In genomic region chr2:53511549-53511948, GRCh38 we compare ENCODE assay signal across 23 cellular contexts.
DNase-seq lines count a peak whose midpoint lies in the region; TF ChIP-seq lines count a peak whose summit lies in the region.
"Had no signal": no experiment of that assay in that cellular context is flagged by ENCODE, and none has a peak within 500 bp of the region (broad histone marks: within the 10 kb centered on the region; RNA-seq: fewer than 3 reads in every experiment).

No MANE protein-coding gene starts in this region.

- H3K23ac ChIP-seq in neuronal stem cell (ENCODE audit: low read depth, low read length, poor library complexity) = no peak overlapping the region

- no peaks in the 10 kb centered on the region for H3K79me1 ChIP-seq in neuronal stem cell (ENCODE audit: low read depth, low read length)

- no peak overlapping the region for H2BK15ac ChIP-seq in neuronal stem cell (ENCODE audit: low read length)

- POLR2A ChIA-PET in HEK293 (lab: Yijun Ruan, JAX) = no interaction called here
- POLR2A ChIA-PET in PC-9 (lab: Charles Lee; ENCODE audit: unreplicated experiment) = no interaction called here

- H4K91ac ChIP-seq in neuronal stem cell (ENCODE audit: low read depth, low read length, poor library complexity) = no peak overlapping the region

- intact Hi-C loops in PC-9 (cut with micrococcal nuclease; ENCODE audit: unreplicated experiment) = loop anchor here (10.0 kb wide), 1 partner anchor 197 kb away; no protein-coding TSS in a partner anchor

- no peak for TF ChIP-seq CTCF in HEK293 (tag by site-specific recombination; IDR thresholded peaks at IDR 0.05)
- TF ChIP-seq CTCF in PC-9 (conservative IDR thresholded peaks at IDR 0.05) = no peak
- no peak for TF ChIP-seq CTCF in smooth muscle cell (IDR thresholded peaks at IDR 0.05; ENCODE audit: borderline replicate concordance, insufficient read depth, poor library complexity, severe bottlenecking)

- H2BK12ac ChIP-seq in neuronal stem cell (ENCODE audit: low read length) = no peak overlapping the region

- CTCF ChIA-PET in HEK293 (lab: Yijun Ruan, JAX) (no interaction called here), PC-9 (lab: Charles Lee) (no interaction called here)

- H3K4ac ChIP-seq in neuronal stem cell (ENCODE audit: low read length) = no peak overlapping the region

- no peak overlapping the region for H2BK5ac ChIP-seq in neuronal stem cell (ENCODE audit: low read length)

- H3K36me3 ChIP-seq in HEK293 (ENCODE audit: control insufficient read depth in 2 of 2, insufficient read depth in 1 of 2, low read length in 2 of 2) (no peaks in the 10 kb centered on the region), PC-9 (ENCODE audit: low read depth) (no peaks in the 10 kb centered on the region), smooth muscle cell (ENCODE audit: low read depth) (no peaks in the 10 kb centered on the region), neuronal stem cell (replicated peaks in 1 of 2; ENCODE audit: control insufficient read depth in 2 of 2, insufficient read depth in 2 of 2, low read length in 2 of 2) (no peaks in the 10 kb centered on the region)
- H3K36me3 ChIP-seq: MG63 had no signal

- H3K4me3 ChIP-seq in HEK293 (ENCODE audit: low read depth, low read length) (no peak overlapping the region), PC-9 (no peak overlapping the region), smooth muscle cell (no peak overlapping the region), neuronal stem cell (ENCODE audit: low read length in 2 of 2) (no peak overlapping the region)
- H3K4me3 ChIP-seq: A549, MG63 had no signal

- H3F3A ChIP-seq in PC-9 (ENCODE audit: insufficient read depth, low read depth) = peaks cover 20% of the 10 kb centered on the region
- H3F3A ChIP-seq in smooth muscle cell (ENCODE audit: low read depth) = no peaks in the 10 kb centered on the region

- no peak overlapping the region for H3K14ac ChIP-seq in neuronal stem cell (ENCODE audit: low read length)

- H2BK120ac ChIP-seq in neuronal stem cell (ENCODE audit: low read depth, low read length) = no peak overlapping the region

- no peak overlapping the region for H2AFZ ChIP-seq in PC-9
- H2AFZ ChIP-seq in smooth muscle cell (ENCODE audit: low read depth) = no peak overlapping the region
- no peak overlapping the region for H2AFZ ChIP-seq in neuronal stem cell (ENCODE audit: low read length)

- BruUV-seq in PC-9 (replicated peaks; lab: Mats Ljungman, UMichigan) = no TSS peak

- peak overlapping the region; percentile 8 for H3K4me2 ChIP-seq in PC-9
- no peak overlapping the region for H3K4me2 ChIP-seq in smooth muscle cell
- no peak overlapping the region for H3K4me2 ChIP-seq in neuronal stem cell (ENCODE audit: insufficient read depth, low read length, poor library complexity, severe bottlenecking)
- H3K4me2 ChIP-seq: A549 had no signal

- H3K27me3 ChIP-seq in PC-9 (ENCODE audit: insufficient read depth, low read depth) (no peaks in the 10 kb centered on the region), smooth muscle cell (ENCODE audit: low read depth) (no peaks in the 10 kb centered on the region), neuronal stem cell (ENCODE audit: control insufficient read depth in 3 of 3, insufficient read depth in 3 of 3, low read depth in 1 of 3, low read length in 3 of 3) (no peaks in the 10 kb centered on the region)
- H3K27me3 ChIP-seq: MG63 had no signal

- no peak overlapping the region for H2AK5ac ChIP-seq in neuronal stem cell (ENCODE audit: low read depth, low read length)

- no peak for DNase-seq in PC-9
- DNase-seq in epithelial cell of prostate (ENCODE audit: low read depth, low spot score) = no peak
- DNase-seq in smooth muscle cell (lab: John Stamatoyannopoulos, UW; ENCODE audit: unreplicated experiment) = no peak
- DNase-seq in stimulated activated naive CD4-positive, alpha-beta T cell (lab: John Stamatoyannopoulos, UW) = no peak
- DNase-seq in NCI-H2029 treated with DMSO at 0.1 percent for 48 hours (lab: John Stamatoyannopoulos, UW) = no peak
- DNase-seq in neuronal stem cell (ENCODE audit: low spot score) = no peak
- DNase-seq: C1 segment of cervical spinal cord; CD4-positive, alpha-beta memory T cell; COR-L47; GOT3; KBM-7; NCI-H1105 treated with DMSO at 0.1 percent for 48 hours; NCI-H146; NCI-H1930; NCI-H446; NCI-H524 treated with DMSO at 0.1 percent for 48 hours; NCI-H82; NK-92 treated with Interleukin-12 subunit alpha and Interleukin-12 subunit beta, amount 100 ng/mL, for 24 hours; SHP77 treated with DMSO at 0.1 percent for 48 hours had no signal

- WGBS in smooth muscle cell (ENCODE audit: low lambda C conversion rate) = 95% methylated on average over 4 of the region's 4 CpGs
- WGBS in neuronal stem cell (ENCODE audit: extremely low coverage in 2 of 2, insufficient read length in 2 of 2, insufficient replicate concordance in 1 of 2), 2 donors = no CpG with 5 or more reads among the region's 4 CpGs

- H3K79me2 ChIP-seq in PC-9 (ENCODE audit: low read depth) = no peaks in the 10 kb centered on the region
- no peaks in the 10 kb centered on the region for H3K79me2 ChIP-seq in smooth muscle cell (ENCODE audit: low read depth)

- no peak overlapping the region for H3K18ac ChIP-seq in neuronal stem cell (ENCODE audit: low read length)

- H3K9me2 ChIP-seq in PC-9 (ENCODE audit: insufficient read depth) = no peaks in the 10 kb centered on the region

- H4K8ac ChIP-seq in neuronal stem cell (ENCODE audit: low read depth, low read length) = no peak overlapping the region

- no peaks in the 10 kb centered on the region for H4K20me1 ChIP-seq in PC-9 (ENCODE audit: insufficient read depth)
- no peaks in the 10 kb centered on the region for H4K20me1 ChIP-seq in smooth muscle cell (ENCODE audit: low read depth)

- H3K9me3 ChIP-seq in HEK293 (ENCODE audit: control insufficient read depth, insufficient read depth, low read depth, low read length) = no peaks in the 10 kb centered on the region
- H3K9me3 ChIP-seq in PC-9 (ENCODE audit: insufficient read depth, low read depth) = 0 out of 2 replicates have a peak, but pooled peaks cover 3% of the 10 kb centered on the region
- no peaks in the 10 kb centered on the region for H3K9me3 ChIP-seq in smooth muscle cell (replicated peaks; ENCODE audit: low read depth)
- no peaks in the 10 kb centered on the region for H3K9me3 ChIP-seq in neuronal stem cell (replicated peaks in 1 of 2; ENCODE audit: control insufficient read depth in 2 of 2, insufficient read depth in 1 of 2, low read depth in 1 of 2, low read length in 2 of 2)
- H3K9me3 ChIP-seq: A549, MG63 had no signal

- H3K9ac ChIP-seq in smooth muscle cell (ENCODE audit: low read depth) (no peak overlapping the region), neuronal stem cell (ENCODE audit: low read depth, low read length, poor library complexity) (no peak overlapping the region)

- H3K4me1 ChIP-seq in HEK293 (ENCODE audit: control insufficient read depth, insufficient read depth, low read length) = no peaks in the 10 kb centered on the region
- H3K4me1 ChIP-seq in PC-9 (replicated peaks; ENCODE audit: insufficient read depth) = peaks cover 26% of the 10 kb centered on the region
- no peaks in the 10 kb centered on the region for H3K4me1 ChIP-seq in smooth muscle cell (ENCODE audit: low read depth)
- H3K4me1 ChIP-seq in neuronal stem cell (ENCODE audit: control insufficient read depth in 2 of 2, insufficient read depth in 1 of 2, low read depth in 1 of 2, low read length in 2 of 2) = peaks cover 0 to 2% of the 10 kb centered on the region in 2 donors
- H3K4me1 ChIP-seq: A549 had no signal

- H3K27ac ChIP-seq in HEK293 (ENCODE audit: extremely low read depth, low read depth, low read length) (no peak overlapping the region), PC-9 (peak overlapping the region; percentile 51), epithelial cell of prostate (peak overlapping the region; percentile 72), smooth muscle cell (ENCODE audit: low read depth) (peak overlapping the region; percentile 1), neuronal stem cell (replicated peaks; ENCODE audit: low read length) (no peak overlapping the region)
- H3K27ac ChIP-seq: A549, RWPE1 had no signal

TF ChIP-seq in HEK293, 187 proteins besides CTCF, POLR2A, EP300 and RAD21:
- 0 out of 2 replicates have a peak, but pooled peaks have one; percentile 34 for TF ChIP-seq SCRT2 (tag by site-specific recombination; IDR thresholded peaks at IDR 0.05)
- no peak for TF ChIP-seq ZNF623 (tag by site-specific recombination; IDR thresholded peaks at IDR 0.05)

Comparison
In these comparisons a context has a peak if more than half of its experiments do, and no peak if none do; other contexts are left out.
1. H3K27ac ChIP-seq: peak in PC-9 (single experiment), epithelial cell of prostate (single experiment) and smooth muscle cell (single experiment); none in HEK293 (single experiment) and neuronal stem cell (single experiment).